In the genomic region with DNA sequence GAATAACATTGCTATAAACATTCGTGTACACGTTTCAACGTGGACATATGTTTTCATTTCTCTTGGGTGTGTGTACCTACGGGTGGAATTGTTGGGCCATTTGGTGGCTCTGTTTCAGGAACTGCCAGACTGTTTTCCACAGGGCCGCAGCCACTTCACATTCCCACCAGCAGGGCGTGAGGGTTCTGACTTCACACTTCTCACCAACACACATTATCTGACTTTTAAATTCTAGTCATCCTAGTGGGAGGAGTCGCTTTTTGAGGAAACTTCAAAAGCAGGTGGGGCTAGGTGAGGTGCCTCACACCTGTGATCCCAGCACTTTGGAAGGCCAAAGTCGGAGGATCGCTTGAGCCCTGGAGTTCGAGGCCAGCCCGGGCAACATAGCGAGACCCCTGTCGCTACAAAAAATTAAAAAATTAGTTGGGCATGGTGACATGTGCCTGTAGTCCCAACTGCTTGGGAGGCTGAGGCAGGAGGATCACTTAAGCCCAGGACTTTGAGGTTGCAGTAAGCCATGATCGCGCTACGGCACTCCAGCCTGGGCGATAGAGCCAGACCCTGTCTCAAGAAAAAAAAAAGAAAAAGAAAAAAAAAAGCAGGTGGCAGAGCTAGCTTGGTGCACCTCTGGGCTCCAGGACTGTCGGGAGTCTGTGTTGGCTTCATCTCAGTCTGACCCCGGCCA, we compare ENCODE assay signal across 2 cellular contexts.
TF ChIP-seq lines count a peak whose summit lies in the region.

No MANE protein-coding gene starts in this region.

TF ChIP-seq in IMR-90, 13 proteins besides CTCF, POLR2A, EP300 and RAD21:
- TF ChIP-seq RCOR1 (IDR thresholded peaks at IDR 0.05; ENCODE audit: insufficient replicate concordance, low read length) (no peak), MXI1 (IDR thresholded peaks at IDR 0.05; ENCODE audit: borderline replicate concordance, low read depth, low read length) (no peak), CHD1 (IDR thresholded peaks at IDR 0.05; ENCODE audit: low read depth, low read length) (no peak), FOS (IDR thresholded peaks at IDR 0.05; ENCODE audit: low read depth, low read length) (no peak), MAFK (IDR thresholded peaks at IDR 0.05; ENCODE audit: low read depth, low read length) (no peak), RFX5 (IDR thresholded peaks at IDR 0.05; ENCODE audit: low read depth, low read length) (no peak), NFE2L2 (IDR thresholded peaks at IDR 0.05; ENCODE audit: low read depth, low read length) (no peak), SMC3 (IDR thresholded peaks at IDR 0.05; ENCODE audit: low read depth, low read length) (no peak), CEBPB (IDR thresholded peaks at IDR 0.05; ENCODE audit: low read depth, low read length) (no peak), MAZ (IDR thresholded peaks at IDR 0.05; ENCODE audit: borderline replicate concordance, low read depth, low read length) (no peak), BHLHE40 (IDR thresholded peaks at IDR 0.05; ENCODE audit: low read depth, low read length) (no peak)
- TF ChIP-seq, protein P1, sequence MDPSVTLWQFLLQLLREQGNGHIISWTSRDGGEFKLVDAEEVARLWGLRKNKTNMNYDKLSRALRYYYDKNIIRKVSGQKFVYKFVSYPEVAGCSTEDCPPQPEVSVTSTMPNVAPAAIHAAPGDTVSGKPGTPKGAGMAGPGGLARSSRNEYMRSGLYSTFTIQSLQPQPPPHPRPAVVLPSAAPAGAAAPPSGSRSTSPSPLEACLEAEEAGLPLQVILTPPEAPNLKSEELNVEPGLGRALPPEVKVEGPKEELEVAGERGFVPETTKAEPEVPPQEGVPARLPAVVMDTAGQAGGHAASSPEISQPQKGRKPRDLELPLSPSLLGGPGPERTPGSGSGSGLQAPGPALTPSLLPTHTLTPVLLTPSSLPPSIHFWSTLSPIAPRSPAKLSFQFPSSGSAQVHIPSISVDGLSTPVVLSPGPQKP (IDR thresholded peaks at IDR 0.05; ENCODE audit: borderline replicate concordance, low read depth, low read length) = no peak
- TF ChIP-seq, protein P2, sequence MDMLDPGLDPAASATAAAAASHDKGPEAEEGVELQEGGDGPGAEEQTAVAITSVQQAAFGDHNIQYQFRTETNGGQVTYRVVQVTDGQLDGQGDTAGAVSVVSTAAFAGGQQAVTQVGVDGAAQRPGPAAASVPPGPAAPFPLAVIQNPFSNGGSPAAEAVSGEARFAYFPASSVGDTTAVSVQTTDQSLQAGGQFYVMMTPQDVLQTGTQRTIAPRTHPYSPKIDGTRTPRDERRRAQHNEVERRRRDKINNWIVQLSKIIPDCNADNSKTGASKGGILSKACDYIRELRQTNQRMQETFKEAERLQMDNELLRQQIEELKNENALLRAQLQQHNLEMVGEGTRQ (IDR thresholded peaks at IDR 0.05; ENCODE audit: low read depth, low read length) = no peak

TF ChIP-seq in K562, 482 proteins besides CTCF, POLR2A, EP300 and RAD21 (continues in another document):
- TF ChIP-seq PHF8 (IDR thresholded peaks at IDR 0.05; ENCODE audit: borderline replicate concordance, low read length) (no peak), ZNF175 (CRISPR knock-in tag; IDR thresholded peaks at IDR 0.05; ENCODE audit: low read depth) (no peak), TSC22D4 (tag; IDR thresholded peaks at IDR 0.05) (no peak), SMARCA5 (IDR thresholded peaks at IDR 0.05) (peak; percentile 86), KLF1 (tag; IDR thresholded peaks at IDR 0.05) (no peak), SAFB2 (IDR thresholded peaks at IDR 0.05; ENCODE audit: borderline replicate concordance, low read depth, low read length, severe bottlenecking) (no peak), JUND (IDR thresholded peaks at IDR 0.05; ENCODE audit: borderline replicate concordance, low read depth, low read length) (peak; percentile 33; the same call in 1 of the 2 replicates), JUND (tag; IDR thresholded peaks at IDR 0.05; ENCODE audit: borderline replicate concordance, low read depth, low read length) (no peak; the same call in 2 of the 3 replicates), RFX1 (IDR thresholded peaks at IDR 0.05) (no peak), POLR2H (tag; IDR thresholded peaks at IDR 0.05; ENCODE audit: low read depth) (no peak), CEBPB (tag; IDR thresholded peaks at IDR 0.05) (no peak), ZNF217 (CRISPR knock-in tag; IDR thresholded peaks at IDR 0.05) (no peak), SPI1 (IDR thresholded peaks at IDR 0.05; ENCODE audit: borderline replicate concordance, low read depth, low read length) (peak; percentile 67; the same call in 1 of the 2 replicates), ZNF165 (CRISPR knock-in tag; IDR thresholded peaks at IDR 0.05; ENCODE audit: borderline replicate concordance) (no peak), KAT7 (CRISPR knock-in tag; IDR thresholded peaks at IDR 0.05; ENCODE audit: borderline replicate concordance) (0 out of 2 replicates have a peak, but pooled peaks have one; percentile 29), MIER1 (IDR thresholded peaks at IDR 0.05; ENCODE audit: low read depth) (0 out of 2 replicates have a peak, but pooled peaks have one; percentile 32), TEAD2 (tag; IDR thresholded peaks at IDR 0.05) (peak; percentile 99), NR2F6 (CRISPR knock-in tag; IDR thresholded peaks at IDR 0.05) (no peak), ZNF766 (CRISPR knock-in tag; conservative IDR thresholded peaks at IDR 0.05) (no peak), PYGO2 (tag; IDR thresholded peaks at IDR 0.05) (no peak), ZNF436 (CRISPR knock-in tag; IDR thresholded peaks at IDR 0.05) (no peak), GABPB2 (CRISPR knock-in tag; conservative IDR thresholded peaks at IDR 0.05) (no peak), ZNF717 (CRISPR knock-in tag; IDR thresholded peaks at IDR 0.05) (no peak), HDGF (IDR thresholded peaks at IDR 0.05) (no peak)
- TF ChIP-seq, protein P3, sequence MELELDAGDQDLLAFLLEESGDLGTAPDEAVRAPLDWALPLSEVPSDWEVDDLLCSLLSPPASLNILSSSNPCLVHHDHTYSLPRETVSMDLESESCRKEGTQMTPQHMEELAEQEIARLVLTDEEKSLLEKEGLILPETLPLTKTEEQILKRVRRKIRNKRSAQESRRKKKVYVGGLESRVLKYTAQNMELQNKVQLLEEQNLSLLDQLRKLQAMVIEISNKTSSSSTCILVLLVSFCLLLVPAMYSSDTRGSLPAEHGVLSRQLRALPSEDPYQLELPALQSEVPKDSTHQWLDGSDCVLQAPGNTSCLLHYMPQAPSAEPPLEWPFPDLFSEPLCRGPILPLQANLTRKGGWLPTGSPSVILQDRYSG (tag; conservative IDR thresholded peaks at IDR 0.05; ENCODE audit: low read depth) = no peak
- TF ChIP-seq, protein P4, sequence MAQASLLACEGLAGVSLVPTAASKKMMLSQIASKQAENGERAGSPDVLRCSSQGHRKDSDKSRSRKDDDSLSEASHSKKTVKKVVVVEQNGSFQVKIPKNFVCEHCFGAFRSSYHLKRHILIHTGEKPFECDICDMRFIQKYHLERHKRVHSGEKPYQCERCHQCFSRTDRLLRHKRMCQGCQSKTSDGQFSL (CRISPR knock-in tag; IDR thresholded peaks at IDR 0.05) = no peak
- TF ChIP-seq, protein P4 (tag; IDR thresholded peaks at IDR 0.05) = no peak
- TF ChIP-seq, protein P5, sequence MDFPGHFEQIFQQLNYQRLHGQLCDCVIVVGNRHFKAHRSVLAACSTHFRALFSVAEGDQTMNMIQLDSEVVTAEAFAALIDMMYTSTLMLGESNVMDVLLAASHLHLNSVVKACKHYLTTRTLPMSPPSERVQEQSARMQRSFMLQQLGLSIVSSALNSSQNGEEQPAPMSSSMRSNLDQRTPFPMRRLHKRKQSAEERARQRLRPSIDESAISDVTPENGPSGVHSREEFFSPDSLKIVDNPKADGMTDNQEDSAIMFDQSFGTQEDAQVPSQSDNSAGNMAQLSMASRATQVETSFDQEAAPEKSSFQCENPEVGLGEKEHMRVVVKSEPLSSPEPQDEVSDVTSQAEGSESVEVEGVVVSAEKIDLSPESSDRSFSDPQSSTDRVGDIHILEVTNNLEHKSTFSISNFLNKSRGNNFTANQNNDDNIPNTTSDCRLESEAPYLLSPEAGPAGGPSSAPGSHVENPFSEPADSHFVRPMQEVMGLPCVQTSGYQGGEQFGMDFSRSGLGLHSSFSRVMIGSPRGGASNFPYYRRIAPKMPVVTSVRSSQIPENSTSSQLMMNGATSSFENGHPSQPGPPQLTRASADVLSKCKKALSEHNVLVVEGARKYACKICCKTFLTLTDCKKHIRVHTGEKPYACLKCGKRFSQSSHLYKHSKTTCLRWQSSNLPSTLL (IDR thresholded peaks at IDR 0.05) = no peak
- TF ChIP-seq, protein P6, sequence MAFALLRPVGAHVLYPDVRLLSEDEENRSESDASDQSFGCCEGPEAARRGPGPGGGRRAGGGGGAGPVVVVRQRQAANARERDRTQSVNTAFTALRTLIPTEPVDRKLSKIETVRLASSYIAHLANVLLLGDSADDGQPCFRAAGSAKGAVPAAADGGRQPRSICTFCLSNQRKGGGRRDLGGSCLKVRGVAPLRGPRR (CRISPR knock-in tag; IDR thresholded peaks at IDR 0.05) = no peak
- TF ChIP-seq, protein P7, sequence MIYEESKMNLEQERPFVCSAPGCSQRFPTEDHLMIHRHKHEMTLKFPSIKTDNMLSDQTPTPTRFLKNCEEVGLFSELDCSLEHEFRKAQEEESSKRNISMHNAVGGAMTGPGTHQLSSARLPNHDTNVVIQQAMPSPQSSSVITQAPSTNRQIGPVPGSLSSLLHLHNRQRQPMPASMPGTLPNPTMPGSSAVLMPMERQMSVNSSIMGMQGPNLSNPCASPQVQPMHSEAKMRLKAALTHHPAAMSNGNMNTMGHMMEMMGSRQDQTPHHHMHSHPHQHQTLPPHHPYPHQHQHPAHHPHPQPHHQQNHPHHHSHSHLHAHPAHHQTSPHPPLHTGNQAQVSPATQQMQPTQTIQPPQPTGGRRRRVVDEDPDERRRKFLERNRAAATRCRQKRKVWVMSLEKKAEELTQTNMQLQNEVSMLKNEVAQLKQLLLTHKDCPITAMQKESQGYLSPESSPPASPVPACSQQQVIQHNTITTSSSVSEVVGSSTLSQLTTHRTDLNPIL (CRISPR knock-in tag; IDR thresholded peaks at IDR 0.05) = no peak
- TF ChIP-seq, protein P8, sequence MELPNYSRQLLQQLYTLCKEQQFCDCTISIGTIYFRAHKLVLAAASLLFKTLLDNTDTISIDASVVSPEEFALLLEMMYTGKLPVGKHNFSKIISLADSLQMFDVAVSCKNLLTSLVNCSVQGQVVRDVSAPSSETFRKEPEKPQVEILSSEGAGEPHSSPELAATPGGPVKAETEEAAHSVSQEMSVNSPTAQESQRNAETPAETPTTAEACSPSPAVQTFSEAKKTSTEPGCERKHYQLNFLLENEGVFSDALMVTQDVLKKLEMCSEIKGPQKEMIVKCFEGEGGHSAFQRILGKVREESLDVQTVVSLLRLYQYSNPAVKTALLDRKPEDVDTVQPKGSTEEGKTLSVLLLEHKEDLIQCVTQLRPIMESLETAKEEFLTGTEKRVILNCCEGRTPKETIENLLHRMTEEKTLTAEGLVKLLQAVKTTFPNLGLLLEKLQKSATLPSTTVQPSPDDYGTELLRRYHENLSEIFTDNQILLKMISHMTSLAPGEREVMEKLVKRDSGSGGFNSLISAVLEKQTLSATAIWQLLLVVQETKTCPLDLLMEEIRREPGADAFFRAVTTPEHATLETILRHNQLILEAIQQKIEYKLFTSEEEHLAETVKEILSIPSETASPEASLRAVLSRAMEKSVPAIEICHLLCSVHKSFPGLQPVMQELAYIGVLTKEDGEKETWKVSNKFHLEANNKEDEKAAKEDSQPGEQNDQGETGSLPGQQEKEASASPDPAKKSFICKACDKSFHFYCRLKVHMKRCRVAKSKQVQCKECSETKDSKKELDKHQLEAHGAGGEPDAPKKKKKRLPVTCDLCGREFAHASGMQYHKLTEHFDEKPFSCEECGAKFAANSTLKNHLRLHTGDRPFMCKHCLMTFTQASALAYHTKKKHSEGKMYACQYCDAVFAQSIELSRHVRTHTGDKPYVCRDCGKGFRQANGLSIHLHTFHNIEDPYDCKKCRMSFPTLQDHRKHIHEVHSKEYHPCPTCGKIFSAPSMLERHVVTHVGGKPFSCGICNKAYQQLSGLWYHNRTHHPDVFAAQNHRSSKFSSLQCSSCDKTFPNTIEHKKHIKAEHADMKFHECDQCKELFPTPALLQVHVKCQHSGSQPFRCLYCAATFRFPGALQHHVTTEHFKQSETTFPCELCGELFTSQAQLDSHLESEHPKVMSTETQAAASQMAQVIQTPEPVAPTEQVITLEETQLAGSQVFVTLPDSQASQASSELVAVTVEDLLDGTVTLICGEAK (IDR thresholded peaks at IDR 0.05) = no peak
- TF ChIP-seq, protein P8 (CRISPR knock-in tag; IDR thresholded peaks at IDR 0.05) = no peak
- TF ChIP-seq, protein P9, sequence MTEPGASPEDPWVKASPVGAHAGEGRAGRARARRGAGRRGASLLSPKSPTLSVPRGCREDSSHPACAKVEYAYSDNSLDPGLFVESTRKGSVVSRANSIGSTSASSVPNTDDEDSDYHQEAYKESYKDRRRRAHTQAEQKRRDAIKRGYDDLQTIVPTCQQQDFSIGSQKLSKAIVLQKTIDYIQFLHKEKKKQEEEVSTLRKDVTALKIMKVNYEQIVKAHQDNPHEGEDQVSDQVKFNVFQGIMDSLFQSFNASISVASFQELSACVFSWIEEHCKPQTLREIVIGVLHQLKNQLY (CRISPR knock-in tag; conservative IDR thresholded peaks at IDR 0.05) = no peak
- TF ChIP-seq, protein P10, sequence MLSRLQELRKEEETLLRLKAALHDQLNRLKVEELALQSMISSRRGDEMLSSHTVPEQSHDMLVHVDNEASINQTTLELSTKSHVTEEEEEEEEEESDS (CRISPR knock-in tag; IDR thresholded peaks at IDR 0.05) = no peak
